In the genomic region with DNA sequence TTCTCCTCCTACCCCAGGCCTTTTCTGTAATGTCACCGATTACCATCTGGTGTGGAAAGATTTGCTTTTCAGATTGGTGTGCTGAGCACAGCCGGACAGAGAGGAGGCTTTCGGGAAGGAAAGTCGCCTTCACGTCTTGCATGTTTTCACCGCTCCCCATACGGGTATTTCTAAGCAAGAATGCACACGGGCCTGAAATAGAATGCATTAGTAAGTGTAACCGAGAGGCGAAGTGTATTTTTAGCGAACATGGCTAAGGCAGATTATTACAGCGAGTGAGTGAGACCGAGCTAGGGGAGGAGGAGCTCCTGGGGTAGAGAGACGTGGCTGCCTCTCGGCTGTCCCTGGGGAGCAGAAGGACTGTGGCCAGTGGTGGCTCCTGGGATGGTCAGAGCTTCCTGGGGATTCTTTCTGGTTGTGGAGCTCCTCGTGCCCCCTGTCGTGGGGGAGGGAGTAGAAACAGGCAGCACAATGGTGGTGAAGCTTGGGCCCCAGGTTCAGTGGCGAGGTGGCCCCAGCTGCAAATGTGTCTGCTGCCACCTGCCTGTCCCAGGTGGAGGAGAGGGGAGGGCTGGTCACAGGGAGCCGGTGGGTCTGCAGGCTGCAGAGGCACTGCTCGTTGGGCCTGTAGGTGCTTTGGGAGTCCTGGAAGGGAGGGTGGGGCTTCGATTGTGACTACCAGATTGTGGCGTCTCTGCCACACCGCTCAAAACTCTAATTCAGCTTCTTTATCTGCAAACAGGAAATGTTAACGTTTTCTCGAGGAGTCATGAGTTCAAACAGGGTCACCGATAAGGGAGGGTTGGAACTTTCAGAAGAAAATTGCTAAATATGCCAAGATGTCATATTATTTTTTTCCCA, we compare ENCODE assay signal across 8 cellular contexts.
DNase-seq lines count a peak whose midpoint lies in the region; ATAC-seq and TF ChIP-seq lines count a peak whose summit lies in the region.

No MANE protein-coding gene starts in this region.

- peak in 1 of 56 donors; percentile 11 for TF ChIP-seq CTCF in dorsolateral prefrontal cortex (IDR thresholded peaks at IDR 0.05 in 54 of 56, conservative IDR thresholded peaks at IDR 0.05 in 2 of 56; ENCODE audit: low read depth in 1 of 56, partially characterized antibody in 56 of 56)
- no peak for TF ChIP-seq CTCF in foreskin keratinocyte (conservative IDR thresholded peaks at IDR 0.05)

- intact Hi-C loops in dorsolateral prefrontal cortex (cut with DNase I) (no loop called here), sciatic nerve (cut with DNase I) (no loop called here)

- H3K4me1 ChIP-seq in foreskin keratinocyte = no peaks in the 10 kb centered on the region

- H3K4me3 ChIP-seq in dorsolateral prefrontal cortex = peak overlapping the region in 28 of 59 donors; percentile 0 to 46 (median 21)

- ATAC-seq in HG03045 (IDR thresholded peaks at IDR 0.05; ENCODE audit: unreplicated experiment) (peak; percentile 78), sciatic nerve (peak; percentile 47), foreskin keratinocyte (no peak)

- H3K27ac ChIP-seq in dorsolateral prefrontal cortex (peak overlapping the region in 56 of 59 donors; percentile 19 to 90 (median 80)), foreskin keratinocyte (no peak overlapping the region)

- peak; percentile 16 for DNase-seq in activated gamma-delta T cell treated with Interleukin-2 at 50 U/mL for 16 hours
- no peak for DNase-seq in activated gamma-delta T cell (lab: John Stamatoyannopoulos, UW)
- peak; percentile 42 for DNase-seq in SW480 (ENCODE audit: low spot score)
- DNase-seq in dorsolateral prefrontal cortex = peak in 5 of 10 donors; percentile 18 to 66 (median 43)
- no peak for DNase-seq in sciatic nerve (ENCODE audit: low spot score)
- no peak for DNase-seq in NCI-H1048 (lab: John Stamatoyannopoulos, UW)
- no peak for DNase-seq in foreskin keratinocyte

- no peaks in the 10 kb centered on the region for H3K27me3 ChIP-seq in dorsolateral prefrontal cortex
- H3K27me3 ChIP-seq in foreskin keratinocyte = no peaks in the 10 kb centered on the region

Comparison
In these comparisons a context has a peak if more than half of its experiments do, and no peak if none do; other contexts are left out.
1. DNase-seq: peak in activated gamma-delta T cell treated with Interleukin-2 at 50 U/mL for 16 hours (single experiment) and SW480 (single experiment); none in activated gamma-delta T cell (single experiment), sciatic nerve (single experiment), NCI-H1048 (single experiment) and foreskin keratinocyte (0 of 2).